In the genomic region with DNA sequence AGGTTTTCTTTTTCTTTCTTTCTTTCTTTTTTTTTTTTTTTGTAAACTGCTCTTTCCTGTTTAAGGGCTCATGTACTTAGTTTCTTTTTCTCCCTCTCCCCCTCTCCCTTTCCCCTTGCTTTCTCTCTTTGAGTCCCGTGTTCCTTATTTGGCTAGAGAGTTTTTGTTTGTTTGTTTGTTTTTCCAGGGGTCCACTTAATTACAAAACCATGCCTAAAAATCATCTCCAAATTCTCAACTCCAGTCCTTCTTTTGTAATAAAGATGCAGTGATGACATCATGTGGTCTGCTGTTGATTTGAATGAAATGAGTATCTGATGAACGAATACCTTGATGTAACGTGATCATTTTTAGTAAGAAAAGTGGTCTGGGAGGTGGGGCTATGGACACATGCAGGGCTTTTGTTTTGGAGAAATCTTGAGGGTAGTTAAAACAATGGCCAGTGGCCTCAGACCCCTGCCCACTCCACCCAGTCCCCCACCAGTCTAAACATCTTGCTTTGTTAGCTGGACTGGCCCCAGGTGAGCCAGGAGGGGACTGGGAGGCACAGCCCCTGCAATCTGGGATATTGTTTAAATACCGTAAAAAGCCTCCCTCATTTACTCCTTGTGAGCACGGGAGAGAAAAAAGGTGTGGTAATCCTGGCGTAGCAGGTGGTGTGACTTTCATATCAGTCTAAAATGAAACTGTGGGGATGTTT, we compare ENCODE assay signal across 17 cellular contexts.
A peak's percentile ranks its signal among the peaks of the same experiment; 100 is the strongest.
DNase-seq lines count a peak whose midpoint lies in the region; ATAC-seq and TF ChIP-seq lines count a peak whose summit lies in the region.
"Had no signal": no experiment of that assay in that cellular context is flagged by ENCODE, and none has a peak within 500 bp of the region (broad histone marks: within the 10 kb centered on the region; RNA-seq: fewer than 3 reads in every experiment).

No MANE protein-coding gene starts in this region.

- H3K4me1 ChIP-seq in HUES6 (ENCODE audit: control insufficient read depth, insufficient read depth, low read length): peaks cover 37% of the 10 kb centered on the region
- peaks cover 22% of the 10 kb centered on the region for H3K4me1 ChIP-seq in iPS-20b (ENCODE audit: insufficient read depth, low read length)
- H3K4me1 ChIP-seq in adrenal gland (replicated peaks in 1 of 2): no peaks in the 10 kb centered on the region
- H3K4me1 ChIP-seq: BLaER1 treated with 17β-estradiol and CSF1 and Interleukin-3, amounts not matched to agents 10 nM and 100 nM had no signal

- H3K27me3 Mint-ChIP-seq in T-helper 2 cell treated with Interferon-gamma antibody and Interleukin-4, amounts not matched to agents 5 μg/mL and 100 μg/mL, for 36 hours (ENCODE audit: low read depth): peaks cover 2% of the 10 kb centered on the region

- no peak for TF ChIP-seq POLR2A in adrenal gland (IDR thresholded peaks at IDR 0.05)

- H3K9me3 Mint-ChIP-seq in T-helper 2 cell treated with Interferon-gamma antibody and Interleukin-4, amounts not matched to agents 5 μg/mL and 100 μg/mL, for 36 hours: no peaks in the 10 kb centered on the region
- H3K9me3 Mint-ChIP-seq: CD8-positive, alpha-beta memory T cell had no signal

- H3K27ac ChIP-seq in HUES6 (ENCODE audit: low read depth, low read length) (no peak overlapping the region), iPS-20b (ENCODE audit: low read length) (no peak overlapping the region), adrenal gland (no peak overlapping the region)
- H3K27ac ChIP-seq: BLaER1 treated with 17β-estradiol and CSF1 and Interleukin-3, amounts not matched to agents 10 nM and 100 nM had no signal

- H3K9ac ChIP-seq in HUES6 (ENCODE audit: low read length) (no peak overlapping the region), iPS-20b (ENCODE audit: low read depth, low read length) (no peak overlapping the region)
- H3K9ac ChIP-seq: BLaER1 treated with 17β-estradiol and CSF1 and Interleukin-3, amounts not matched to agents 10 nM and 100 nM had no signal

- H3K4me3 Mint-ChIP-seq in T-helper 2 cell treated with Interferon-gamma antibody and Interleukin-4, amounts not matched to agents 5 μg/mL and 100 μg/mL, for 36 hours: no peak overlapping the region
- H3K4me3 Mint-ChIP-seq: CD8-positive, alpha-beta memory T cell had no signal

- H3K27me3 ChIP-seq in HUES6 (ENCODE audit: control insufficient read depth, insufficient read depth, low read length) (peaks cover 54% of the 10 kb centered on the region), iPS-20b (ENCODE audit: insufficient read depth, low read length) (peaks cover 57% of the 10 kb centered on the region), adrenal gland (no peaks in the 10 kb centered on the region)
- H3K27me3 ChIP-seq: BLaER1 treated with 17β-estradiol and CSF1 and Interleukin-3, amounts not matched to agents 10 nM and 100 nM had no signal

- 89 to 93% (median 91%) methylated on average over 6 of the region's 6 CpGs for WGBS in adrenal gland, 4 donors

- no peaks in the 10 kb centered on the region for H3K4me1 Mint-ChIP-seq in T-helper 2 cell treated with Interferon-gamma antibody and Interleukin-4, amounts not matched to agents 5 μg/mL and 100 μg/mL, for 36 hours (ENCODE audit: low read depth)
- H3K4me1 Mint-ChIP-seq: CD8-positive, alpha-beta memory T cell had no signal

- H3K4me3 ChIP-seq in HUES6 (ENCODE audit: low read depth, low read length) (0 out of 2 replicates have a peak overlapping the region, but pooled peaks have one; percentile 0), iPS-20b (ENCODE audit: low read length) (peak overlapping the region; percentile 48), adrenal gland (no peak overlapping the region)
- H3K4me3 ChIP-seq: BLaER1 treated with 17β-estradiol and CSF1 and Interleukin-3, amounts not matched to agents 10 nM and 100 nM had no signal

- peak; percentile 51 for DNase-seq in ELF-1 (ENCODE audit: low read depth, low spot score)
- peak; percentile 40 for DNase-seq in NCI-H748 treated with DMSO at 0.1 percent for 48 hours (lab: John Stamatoyannopoulos, UW)
- no peak for DNase-seq in T-helper 2 cell treated with Interferon-gamma antibody and Interleukin-4, amounts not matched to agents 5 μg/mL and 100 μg/mL, for 36 hours (ENCODE audit: low spot score)
- DNase-seq in adrenal gland: no peak
- DNase-seq: CD8-positive, alpha-beta memory T cell; GF-D8; H7; NCI-H1105 treated with DMSO at 0.1 percent for 48 hours; NCI-H2029; NCI-H526; OCI-M1; SIG-M5 had no signal

- no peaks in the 10 kb centered on the region for H3K36me3 Mint-ChIP-seq in T-helper 2 cell treated with Interferon-gamma antibody and Interleukin-4, amounts not matched to agents 5 μg/mL and 100 μg/mL, for 36 hours (ENCODE audit: low read depth)
- H3K36me3 Mint-ChIP-seq: CD8-positive, alpha-beta memory T cell had no signal

- H3K9me3 ChIP-seq in HUES6 (ENCODE audit: control insufficient read depth, insufficient read depth, low read depth, low read length): no peaks in the 10 kb centered on the region
- H3K9me3 ChIP-seq in iPS-20b (ENCODE audit: insufficient read depth, low read depth, low read length): no peaks in the 10 kb centered on the region
- no peaks in the 10 kb centered on the region for H3K9me3 ChIP-seq in adrenal gland (replicated peaks in 1 of 3)
- H3K9me3 ChIP-seq: BLaER1 treated with 17β-estradiol and CSF1 and Interleukin-3, amounts not matched to agents 10 nM and 100 nM had no signal

- ATAC-seq in GM21381 (IDR thresholded peaks at IDR 0.05; ENCODE audit: unreplicated experiment) (no peak), GM18873 (IDR thresholded peaks at IDR 0.05; ENCODE audit: low FRiP score, unreplicated experiment) (no peak)

- no peak overlapping the region for H3K27ac Mint-ChIP-seq in T-helper 2 cell treated with Interferon-gamma antibody and Interleukin-4, amounts not matched to agents 5 μg/mL and 100 μg/mL, for 36 hours
- H3K27ac Mint-ChIP-seq: CD8-positive, alpha-beta memory T cell had no signal

- H3K36me3 ChIP-seq in HUES6 (ENCODE audit: control insufficient read depth, insufficient read depth, low read length) (no peaks in the 10 kb centered on the region), iPS-20b (ENCODE audit: insufficient read depth, low read depth, low read length) (no peaks in the 10 kb centered on the region), adrenal gland (replicated peaks in 1 of 2) (no peaks in the 10 kb centered on the region)
- H3K36me3 ChIP-seq: BLaER1 treated with 17β-estradiol and CSF1 and Interleukin-3, amounts not matched to agents 10 nM and 100 nM had no signal

- TF ChIP-seq CTCF in adrenal gland (IDR thresholded peaks at IDR 0.05): no peak

- intact Hi-C loops in adrenal gland (cut with DNase I): no loop called here

Comparison
In these comparisons a context has a peak if more than half of its experiments do, and no peak if none do; other contexts are left out.
1. DNase-seq: peak in ELF-1 (single experiment) and NCI-H748 treated with DMSO at 0.1 percent for 48 hours (single experiment); none in T-helper 2 cell treated with Interferon-gamma antibody and Interleukin-4, amounts not matched to agents 5 μg/mL and 100 μg/mL, for 36 hours (single experiment) and adrenal gland (0 of 7).
2. H3K4me3 ChIP-seq: peak in HUES6 (single experiment) and iPS-20b (single experiment); none in adrenal gland (0 of 4).